In the genomic region with DNA sequence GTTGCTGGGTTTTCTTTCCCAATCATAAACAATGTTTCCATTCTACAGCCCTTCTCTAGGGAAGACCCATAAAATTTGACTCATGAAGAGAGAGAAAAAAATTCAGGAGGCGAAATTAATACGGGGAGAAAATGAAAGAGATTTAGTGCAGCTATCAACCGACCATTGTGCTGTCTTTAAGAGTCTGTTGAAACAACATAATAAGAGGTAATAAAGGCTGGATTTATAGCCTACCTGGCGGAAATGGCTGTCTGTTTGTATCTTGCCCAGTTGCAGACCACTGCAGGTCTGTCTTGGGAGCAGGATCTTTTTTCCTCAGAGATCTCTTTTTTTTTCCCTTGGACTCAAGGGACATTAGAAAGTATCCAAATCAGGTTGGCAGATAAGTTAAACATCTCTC, we compare ENCODE assay signal across 15 cellular contexts.
"Had no signal": no experiment of that assay in that cellular context is flagged by ENCODE, and none has a peak within 500 bp of the region (broad histone marks: within the 10 kb centered on the region; RNA-seq: fewer than 3 reads in every experiment).

No MANE protein-coding gene starts in this region.

- H3K9me3 ChIP-seq: ascending aorta, heart right ventricle, pancreas, testis had no signal

- ATAC-seq: activated naive CD8-positive, alpha-beta T cell treated with anti-CD3 and anti-CD28 coated beads, Interleukin-2, amount 50 U/mL, for 24 hours; esophagus mucosa; heart right ventricle; left ventricle myocardium superior; pancreas; stimulated activated naive CD8-positive, alpha-beta T cell treated with anti-CD3 and anti-CD28 coated beads, Interleukin-15, amount 100 ng/mL, for 72 hours; WTC11 had no signal

- H3K27ac ChIP-seq: ascending aorta, heart right ventricle, neural progenitor cell, pancreas, testis had no signal

- DNase-seq: activated CD4-positive, alpha-beta T cell treated with anti-CD3 and anti-CD28 coated beads for 48 hours; activated naive CD4-positive, alpha-beta T cell treated with Interleukin-2 at 50 U/mL for 16 hours; activated naive CD8-positive, alpha-beta T cell treated with anti-CD3 and anti-CD28 coated beads, Interleukin-2, amount 50 U/mL, for 24 hours; heart right ventricle; islet precursor cell; left ventricle myocardium superior; mesenchymal stem cell; pancreas; stimulated activated CD4-positive, alpha-beta T cell treated with anti-CD3 and anti-CD28 coated beads, Interleukin-4, amount 100 ng/mL, for 4 hours; stimulated activated naive CD8-positive, alpha-beta T cell treated with anti-CD3 and anti-CD28 coated beads, Interleukin-15, amount 100 ng/mL, for 72 hours; testis had no signal

- H3K9me3 Mint-ChIP-seq: activated naive CD8-positive, alpha-beta T cell treated with anti-CD3 and anti-CD28 coated beads, Interleukin-2, amount 50 U/mL, for 24 hours; stimulated activated naive CD8-positive, alpha-beta T cell treated with anti-CD3 and anti-CD28 coated beads, Interleukin-15, amount 100 ng/mL, for 72 hours had no signal

- H3K4me3 Mint-ChIP-seq: activated naive CD8-positive, alpha-beta T cell treated with anti-CD3 and anti-CD28 coated beads, Interleukin-2, amount 50 U/mL, for 24 hours; neural progenitor cell; stimulated activated naive CD8-positive, alpha-beta T cell treated with anti-CD3 and anti-CD28 coated beads, Interleukin-15, amount 100 ng/mL, for 72 hours; WTC11 had no signal

- H3K36me3 Mint-ChIP-seq: WTC11 had no signal

- H3K36me3 ChIP-seq: ascending aorta, heart right ventricle, neural progenitor cell, pancreas had no signal

- H3K27me3 ChIP-seq: ascending aorta, heart right ventricle, neural progenitor cell, testis had no signal

- H3K4me1 Mint-ChIP-seq: activated naive CD8-positive, alpha-beta T cell treated with anti-CD3 and anti-CD28 coated beads, Interleukin-2, amount 50 U/mL, for 24 hours; stimulated activated naive CD8-positive, alpha-beta T cell treated with anti-CD3 and anti-CD28 coated beads, Interleukin-15, amount 100 ng/mL, for 72 hours had no signal

- H3K4me1 ChIP-seq: ascending aorta, pancreas, testis had no signal

- H3K27ac Mint-ChIP-seq: activated naive CD8-positive, alpha-beta T cell treated with anti-CD3 and anti-CD28 coated beads, Interleukin-2, amount 50 U/mL, for 24 hours; neural progenitor cell; stimulated activated naive CD8-positive, alpha-beta T cell treated with anti-CD3 and anti-CD28 coated beads, Interleukin-15, amount 100 ng/mL, for 72 hours; WTC11 had no signal

- H3K4me3 ChIP-seq: ascending aorta, heart right ventricle, neural progenitor cell, pancreas, testis had no signal

- H3K9ac ChIP-seq: neural progenitor cell had no signal
